ENCODE assay signal across 12 cellular contexts in genomic region chr4:152162331-152162697, GRCh38.
DNase-seq lines count a peak whose midpoint lies in the region; ATAC-seq and TF ChIP-seq lines count a peak whose summit lies in the region.
"Had no signal": no experiment of that assay in that cellular context is flagged by ENCODE, and none has a peak within 500 bp of the region (broad histone marks: within the 10 kb centered on the region; RNA-seq: fewer than 3 reads in every experiment).

No MANE protein-coding gene starts in this region.

- peak; percentile 39 for DNase-seq in AG20443 (ENCODE audit: low spot score)
- DNase-seq in LHCN-M2 (ENCODE audit: low read depth): peak; percentile 2
- DNase-seq in cardiac fibroblast (ENCODE audit: low read depth in 2 of 2): peak; percentile 20 to 23
- no peak for DNase-seq in osteoblast (ENCODE audit: insufficient read length, low spot score, missing footprints)
- DNase-seq in effector memory CD8-positive, alpha-beta T cell: no peak
- DNase-seq in ureter (ENCODE audit: low spot score): no peak
- DNase-seq in psoas muscle: no peak
- DNase-seq: NCI-H1048, NCI-H1694, NCI-H510A treated with DMSO at 0.1 percent for 48 hours had no signal

- H3K36me3 ChIP-seq in osteoblast (ENCODE audit: insufficient read depth, low read length) (no peaks in the 10 kb centered on the region), psoas muscle (ENCODE audit: insufficient read depth in 1 of 2, low read depth in 1 of 2) (no peaks in the 10 kb centered on the region)

- peaks cover 14 to 23% of the 10 kb centered on the region in 2 donors for H3K27me3 Mint-ChIP-seq in effector memory CD8-positive, alpha-beta T cell

- H3K4me2 ChIP-seq in osteoblast (ENCODE audit: insufficient read depth, low read length): peak overlapping the region; percentile 47
- H3K4me2 ChIP-seq: A549 had no signal

- 53 to 58% (median 54%) methylated on average over 2 of the region's 2 CpGs for WGBS in psoas muscle, 3 donors

- H3K36me3 Mint-ChIP-seq in effector memory CD8-positive, alpha-beta T cell (ENCODE audit: insufficient read depth): no peaks in the 10 kb centered on the region
- H3K36me3 Mint-ChIP-seq: CD14-positive monocyte had no signal

- no peaks in the 10 kb centered on the region for H4K20me1 ChIP-seq in osteoblast (ENCODE audit: insufficient read depth, low read length)

- H3K27ac ChIP-seq in osteoblast (ENCODE audit: low read depth, low read length) (no peak overlapping the region), psoas muscle (no peak overlapping the region)
- H3K27ac ChIP-seq: A549 had no signal

- H3K27me3 ChIP-seq in osteoblast (ENCODE audit: insufficient read depth, low read length): no peaks in the 10 kb centered on the region
- H3K27me3 ChIP-seq in psoas muscle (ENCODE audit: insufficient read depth in 3 of 3, low read length in 2 of 3): no peaks in the 10 kb centered on the region

- peak overlapping the region in 1 of 2 donors; percentile 42 for H3K27ac Mint-ChIP-seq in effector memory CD8-positive, alpha-beta T cell
- H3K27ac Mint-ChIP-seq: CD14-positive monocyte had no signal

- H3K9me3 ChIP-seq in osteoblast (ENCODE audit: low read depth, low read length): no peaks in the 10 kb centered on the region
- H3K9me3 ChIP-seq in psoas muscle: no peaks in the 10 kb centered on the region
- H3K9me3 ChIP-seq: A549 had no signal

- intact Hi-C loops in psoas muscle (cut with DNase I): no loop called here

- no peaks in the 10 kb centered on the region for H3K79me2 ChIP-seq in osteoblast (ENCODE audit: insufficient read depth, low read length)

- TF ChIP-seq CTCF in cardiac fibroblast (IDR thresholded peaks at IDR 0.05; ENCODE audit: low read depth, low read length): no peak
- TF ChIP-seq CTCF in osteoblast (IDR thresholded peaks at IDR 0.05; ENCODE audit: extremely low read depth, low read depth, low read length): no peak
- no peak for TF ChIP-seq CTCF in psoas muscle (IDR thresholded peaks at IDR 0.05)

- peak overlapping the region; percentile 20 for H2AFZ ChIP-seq in osteoblast (ENCODE audit: low read length)

- H3K4me1 Mint-ChIP-seq in effector memory CD8-positive, alpha-beta T cell (ENCODE audit: low read depth in 2 of 2): peaks cover 12 to 15% of the 10 kb centered on the region in 2 donors
- H3K4me1 Mint-ChIP-seq: CD14-positive monocyte had no signal

- no peak overlapping the region for H3K4me3 ChIP-seq in cardiac fibroblast (replicated peaks in 1 of 2; ENCODE audit: low read depth in 2 of 2, low read length in 2 of 2)
- H3K4me3 ChIP-seq in osteoblast (ENCODE audit: insufficient read depth, low read length): peak overlapping the region; percentile 19
- H3K4me3 ChIP-seq in psoas muscle: no peak overlapping the region
- H3K4me3 ChIP-seq: A549 had no signal

- no peak overlapping the region for H3K4me3 Mint-ChIP-seq in effector memory CD8-positive, alpha-beta T cell
- H3K4me3 Mint-ChIP-seq: CD14-positive monocyte had no signal

- ATAC-seq in effector memory CD8-positive, alpha-beta T cell (replicated peaks): no peak
- no peak for ATAC-seq in psoas muscle
- ATAC-seq: A549 had no signal

- H3K9me3 Mint-ChIP-seq in effector memory CD8-positive, alpha-beta T cell: no peaks in the 10 kb centered on the region

- peaks cover 14% of the 10 kb centered on the region for H3K4me1 ChIP-seq in osteoblast (ENCODE audit: insufficient read depth, low read length)
- H3K4me1 ChIP-seq in psoas muscle: no peaks in the 10 kb centered on the region
- H3K4me1 ChIP-seq: A549 had no signal

Comparison
In these comparisons a context has a peak if more than half of its experiments do, and no peak if none do; other contexts are left out.
1. DNase-seq: peak in AG20443 (single experiment), LHCN-M2 (single experiment) and cardiac fibroblast (2 of 2); none in osteoblast (single experiment), effector memory CD8-positive, alpha-beta T cell (0 of 3), ureter (single experiment) and psoas muscle (0 of 2).